In genomic region chr6:99604161-99605073, GRCh38 we compare ENCODE assay signal across 10 cellular contexts. TPM values are rescaled to one million over a fixed set of nuclear protein-coding genes. Genes with fewer than 3 reads are reported as not detected.
A peak's percentile ranks its signal among the peaks of the same experiment; 100 is the strongest.
DNase-seq lines count a peak whose midpoint lies in the region; ATAC-seq, FAIRE-seq and TF ChIP-seq lines count a peak whose summit lies in the region.
"Had no signal": no experiment of that assay in that cellular context is flagged by ENCODE, and none has a peak within 500 bp of the region (broad histone marks: within the 10 kb centered on the region; RNA-seq: fewer than 3 reads in every experiment).

No MANE protein-coding gene starts in this region.

- in situ Hi-C loops in HAP-1 (cut with MboI; ENCODE audit: low sequenced_read_pairs): no loop called here

- no peak for FAIRE-seq in GM12892 (lab: Jason Lieb, UNC)

- no peaks in the 10 kb centered on the region for H3K9me2 ChIP-seq in neural cell (ENCODE audit: insufficient read depth, low read length)

- ATAC-seq in GM21390 (IDR thresholded peaks at IDR 0.05; ENCODE audit: unreplicated experiment): no peak

- peaks cover 0 to 61% (median 31%) of the 10 kb centered on the region in 7 donors for H3K9me3 Mint-ChIP-seq in CD14-positive monocyte
- H3K9me3 Mint-ChIP-seq in chondrocyte (ENCODE audit: low read depth): no peaks in the 10 kb centered on the region

- peaks cover 11% of the 10 kb centered on the region for H3K4me1 ChIP-seq in HAP-1
- H3K4me1 ChIP-seq: parathyroid adenoma had no signal

- no peak for TF ChIP-seq RAD21 in neural cell (conservative IDR thresholded peaks at IDR 0.05)

- H3K27ac ChIP-seq in neural cell (ENCODE audit: low read length): no peak overlapping the region
- H3K27ac ChIP-seq: gastroesophageal sphincter, parathyroid adenoma had no signal

- H3K36me3 Mint-ChIP-seq in CD14-positive monocyte: peaks cover 13 to 17% of the 10 kb centered on the region in 2 donors
- peaks cover 2% of the 10 kb centered on the region for H3K36me3 Mint-ChIP-seq in chondrocyte (ENCODE audit: low read depth)

- H3K36me3 ChIP-seq in HAP-1 (replicated peaks) (no peaks in the 10 kb centered on the region), neural cell (ENCODE audit: insufficient read depth, low read length) (no peaks in the 10 kb centered on the region)
- H3K36me3 ChIP-seq: gastroesophageal sphincter had no signal

- no peaks in the 10 kb centered on the region for H4K20me1 ChIP-seq in neural cell (ENCODE audit: insufficient read depth)

- H3K79me2 ChIP-seq in neural cell (replicated peaks; ENCODE audit: insufficient read depth, low read length): no peaks in the 10 kb centered on the region
- H3K79me2 ChIP-seq: parathyroid adenoma had no signal

- peaks cover 95 to 100% (median 98%) of the 10 kb centered on the region in 3 donors for H3K27me3 Mint-ChIP-seq in CD14-positive monocyte (ENCODE audit: low read depth in 3 of 3)
- H3K27me3 Mint-ChIP-seq in chondrocyte (ENCODE audit: low read depth): peaks cover 89% of the 10 kb centered on the region

- no peaks in the 10 kb centered on the region for H3K9me3 ChIP-seq in HAP-1
- H3K9me3 ChIP-seq in neural cell (ENCODE audit: low read length): no peaks in the 10 kb centered on the region
- H3K9me3 ChIP-seq: gastroesophageal sphincter had no signal

- H3K27ac Mint-ChIP-seq in CD14-positive monocyte: no peak overlapping the region
- H3K27ac Mint-ChIP-seq in chondrocyte (ENCODE audit: unreplicated experiment): no peak overlapping the region

- H3K4me1 Mint-ChIP-seq in CD14-positive monocyte (peaks cover 34% of the 10 kb centered on the region), chondrocyte (ENCODE audit: low read depth) (peaks cover 18% of the 10 kb centered on the region)

- no peak for TF ChIP-seq POLR2A in GM12892 (IDR thresholded peaks at IDR 0.05; ENCODE audit: low read depth, low read length)

- DNase-seq in CD14-positive monocyte (ENCODE audit: low spot score) (no peak), HAP-1 (ENCODE audit: low spot score in 2 of 2) (no peak), chondrocyte (ENCODE audit: low spot score) (no peak), cerebellar cortex (ENCODE audit: low spot score) (no peak), GM12892 (ENCODE audit: insufficient read length) (no peak), cortex of kidney (lab: John Stamatoyannopoulos, UW) (no peak)

- H2AFZ ChIP-seq in neural cell (ENCODE audit: low read depth, low read length): no peak overlapping the region
- H2AFZ ChIP-seq: parathyroid adenoma had no signal

- H3K4me3 ChIP-seq in HAP-1 (peak overlapping the region; percentile 19), neural cell (ENCODE audit: low read length) (no peak overlapping the region)

- no peak overlapping the region for H3K9ac ChIP-seq in neural cell (ENCODE audit: low read length)
- H3K9ac ChIP-seq: parathyroid adenoma had no signal

- no peak for TF ChIP-seq EP300 in neural cell (conservative IDR thresholded peaks at IDR 0.05; ENCODE audit: poor library complexity, severe bottlenecking)

- TF ChIP-seq CTCF in CD14-positive monocyte (IDR thresholded peaks at IDR 0.05) (no peak), chondrocyte (IDR thresholded peaks at IDR 0.05) (no peak), neural cell (IDR thresholded peaks at IDR 0.05; ENCODE audit: poor library complexity, severe bottlenecking) (no peak)

- H3K4me3 Mint-ChIP-seq in CD14-positive monocyte: peak overlapping the region; percentile 77 to 89
- peak overlapping the region; percentile 63 for H3K4me3 Mint-ChIP-seq in chondrocyte (ENCODE audit: unreplicated experiment)

- no peak overlapping the region for H3K4me2 ChIP-seq in neural cell (ENCODE audit: low read length)

- H3K27me3 ChIP-seq in HAP-1 (ENCODE audit: low read depth) (peaks cover 21% of the 10 kb centered on the region), neural cell (ENCODE audit: insufficient read depth, low read depth, low read length) (peaks cover 100% of the 10 kb centered on the region)

- no peaks in the 10 kb centered on the region for H3F3A ChIP-seq in neural cell (ENCODE audit: insufficient read depth, low read length, poor library complexity, severe bottlenecking)

- intact Hi-C loops in CD14-positive monocyte (cut with micrococcal nuclease): no loop called here

TF ChIP-seq in neural cell, 6 proteins besides CTCF, POLR2A, EP300 and RAD21:
- TF ChIP-seq EZH2 (IDR thresholded peaks at IDR 0.05; ENCODE audit: borderline replicate concordance, insufficient read depth, low read length, poor library complexity, severe bottlenecking) (peak; percentile 67), POLR2AphosphoS5 (IDR thresholded peaks at IDR 0.05) (no peak)

RNA-seq across cellular contexts. Expression of gene PRDM13, which starts 2.2 kb away (rescaled TPM):
- polyA plus RNA-seq in CD14-positive monocyte (not detected), neural cell (not detected in 2 replicates)
- not detected in 3 replicates for total RNA-seq in chondrocyte
- polyA minus RNA-seq in neural cell: not detected in 2 replicates
- 0.36 TPM for polyA plus RNA-seq in GM12892 (2012; ENCODE audit: missing spikeins)
- total RNA-seq: gastroesophageal sphincter had no signal

RNA-seq across cellular contexts. Expression of gene CCNC, which starts 36.0 kb away (rescaled TPM):
- polyA plus RNA-seq in CD14-positive monocyte (10 to 100 TPM; 35.6 to 41.9 TPM), neural cell (111 and 117 TPM in 2 replicates)
- 35.0 to 45.0 TPM (median 35.5 TPM) in 3 replicates for total RNA-seq in chondrocyte
- 75.2 and 226 TPM in 2 replicates for polyA minus RNA-seq in neural cell
- polyA plus RNA-seq in GM12892 (2012; ENCODE audit: missing spikeins): 81.0 TPM
